ENCODE assay signal across 1 cellular context in the genomic region with DNA sequence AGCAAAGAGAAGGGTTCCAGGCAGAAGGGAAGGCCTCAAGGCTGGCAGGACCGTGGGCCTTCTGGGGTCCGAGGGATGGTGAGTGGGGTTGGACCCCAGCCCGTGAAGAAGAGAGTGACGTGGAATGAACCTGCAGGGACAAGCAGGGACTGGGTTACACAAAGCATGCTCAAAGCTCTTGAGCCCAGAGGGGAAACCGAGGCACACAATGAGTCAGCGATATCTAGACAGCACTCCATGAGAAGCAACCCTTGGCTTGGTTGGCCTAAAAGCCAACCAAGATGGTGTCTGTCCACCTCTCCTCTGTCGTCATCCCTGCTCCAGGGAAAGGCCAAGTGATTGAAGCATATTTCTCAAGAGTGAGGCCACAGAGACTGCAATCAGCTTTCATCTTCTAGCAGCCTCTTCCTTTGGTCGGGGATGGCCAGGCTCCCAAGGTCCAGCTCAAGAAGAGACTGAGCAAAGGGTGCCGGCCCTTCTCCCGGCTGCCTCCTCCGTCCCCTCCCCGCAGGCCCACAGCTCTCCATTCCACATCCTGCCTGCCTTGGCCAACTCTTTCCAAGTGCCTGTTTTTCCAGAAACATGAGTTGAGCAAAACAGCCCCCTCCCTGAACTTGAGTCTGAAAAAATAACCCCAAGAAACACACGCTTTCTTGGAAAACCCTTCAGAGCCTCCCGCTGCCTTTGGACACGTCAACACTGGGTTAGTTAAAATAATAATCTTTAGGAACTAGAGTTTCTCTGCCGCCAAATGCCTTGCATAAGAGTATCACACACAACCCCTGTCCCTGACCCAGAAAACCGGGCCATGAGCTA.
TF ChIP-seq lines count a peak whose summit lies in the region.

No MANE protein-coding gene starts in this region.

TF ChIP-seq in HEK293, 187 proteins besides CTCF, POLR2A, EP300 and RAD21 (continued from another document):
- TF ChIP-seq ZNF341 (tag by site-specific recombination; IDR thresholded peaks at IDR 0.05; ENCODE audit: low read depth) (no peak), ZFP41 (tag by site-specific recombination; IDR thresholded peaks at IDR 0.05; ENCODE audit: borderline replicate concordance) (no peak), SETDB1 (IDR thresholded peaks at IDR 0.05; ENCODE audit: insufficient read length, low read length) (no peak), SP7 (tag by site-specific recombination; IDR thresholded peaks at IDR 0.05) (no peak), ZNF416 (tag by site-specific recombination; IDR thresholded peaks at IDR 0.05) (no peak), ZBTB21 (tag by site-specific recombination; IDR thresholded peaks at IDR 0.05) (no peak)
- TF ChIP-seq, protein P1, sequence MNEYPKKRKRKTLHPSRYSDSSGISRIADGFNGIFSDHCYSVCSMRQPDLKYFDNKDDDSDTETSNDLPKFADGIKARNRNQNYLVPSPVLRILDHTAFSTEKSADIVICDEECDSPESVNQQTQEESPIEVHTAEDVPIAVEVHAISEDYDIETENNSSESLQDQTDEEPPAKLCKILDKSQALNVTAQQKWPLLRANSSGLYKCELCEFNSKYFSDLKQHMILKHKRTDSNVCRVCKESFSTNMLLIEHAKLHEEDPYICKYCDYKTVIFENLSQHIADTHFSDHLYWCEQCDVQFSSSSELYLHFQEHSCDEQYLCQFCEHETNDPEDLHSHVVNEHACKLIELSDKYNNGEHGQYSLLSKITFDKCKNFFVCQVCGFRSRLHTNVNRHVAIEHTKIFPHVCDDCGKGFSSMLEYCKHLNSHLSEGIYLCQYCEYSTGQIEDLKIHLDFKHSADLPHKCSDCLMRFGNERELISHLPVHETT (tag by site-specific recombination; IDR thresholded peaks at IDR 0.05): no peak
